ENCODE assay signal across 12 cellular contexts in the genomic region with DNA sequence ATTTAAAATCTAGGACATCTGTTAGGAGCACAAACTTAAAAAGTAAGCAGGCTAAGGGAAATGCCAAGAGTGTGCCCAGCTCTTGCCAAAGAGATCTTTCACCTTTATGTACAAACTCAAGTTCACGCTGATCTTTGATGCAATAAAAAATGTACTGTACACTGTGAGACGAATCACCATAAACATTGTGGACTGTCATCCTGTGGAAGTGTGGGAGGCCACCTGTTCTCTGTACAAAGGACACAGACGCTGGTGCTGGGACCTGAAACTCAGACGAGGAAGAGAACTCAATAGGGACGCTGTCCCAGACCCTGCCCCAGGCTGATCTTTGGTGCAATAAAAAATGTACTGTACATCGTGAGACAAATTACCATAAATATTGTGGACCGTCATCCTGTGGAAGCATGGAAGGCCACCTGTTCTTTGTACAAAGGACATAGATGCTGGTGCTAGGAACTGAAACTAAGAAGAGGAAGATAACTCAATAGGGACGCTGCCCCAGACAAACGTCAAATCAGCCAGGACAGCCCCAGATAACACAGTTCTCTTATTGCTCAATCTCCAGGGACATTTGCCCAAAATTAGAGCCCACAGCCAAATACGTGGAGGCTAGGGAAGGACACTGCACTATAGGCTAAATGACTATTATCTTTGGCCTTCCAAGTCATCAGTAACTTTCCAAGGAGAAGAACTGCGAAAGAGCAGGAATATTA.
DNase-seq lines count a peak whose midpoint lies in the region; ATAC-seq, FAIRE-seq and TF ChIP-seq lines count a peak whose summit lies in the region.
"Had no signal": no experiment of that assay in that cellular context is flagged by ENCODE, and none has a peak within 500 bp of the region (broad histone marks: within the 10 kb centered on the region; RNA-seq: fewer than 3 reads in every experiment).

No MANE protein-coding gene starts in this region.

- H3K27ac ChIP-seq in K562 (ENCODE audit: extremely low read depth, low read depth, low read length) (no peak overlapping the region), GM23248 (no peak overlapping the region)

- H3K4me3 ChIP-seq in LNCaP clone FGC (ENCODE audit: low read depth, low read length) (peak overlapping the region; percentile 3; the same call in 1 of the 2 replicates), K562 (no peak overlapping the region), mucosa of descending colon (no peak overlapping the region), GM23248 (no peak overlapping the region)

- H3K36me3 Mint-ChIP-seq in type B pancreatic cell, result no peaks in the 10 kb centered on the region
- H3K36me3 Mint-ChIP-seq: CD4-positive, CD25-positive, alpha-beta regulatory T cell had no signal

- H4K20me1 ChIP-seq in K562 (replicated peaks; ENCODE audit: control insufficient read depth, insufficient read depth, low read length) (no peaks in the 10 kb centered on the region), GM23248 (ENCODE audit: insufficient read depth) (no peaks in the 10 kb centered on the region)

- H3K4me2 ChIP-seq in K562 (ENCODE audit: insufficient read depth, low read length), result peak overlapping the region; percentile 50; the same call in 1 of the 2 replicates
- H3K4me2 ChIP-seq in GM23248 (ENCODE audit: unreplicated experiment), result no peak overlapping the region

- H3K4me1 Mint-ChIP-seq in type B pancreatic cell (ENCODE audit: unreplicated experiment), result no peaks in the 10 kb centered on the region

- H3K36me3 ChIP-seq in K562 (ENCODE audit: control insufficient read depth, insufficient read depth, low read length), result no peaks in the 10 kb centered on the region
- H3K36me3 ChIP-seq in mucosa of descending colon (ENCODE audit: low read depth), result no peaks in the 10 kb centered on the region
- no peaks in the 10 kb centered on the region for H3K36me3 ChIP-seq in GM23248 (ENCODE audit: low read depth)

- no TSS peak for BruUV-seq in K562 (replicated peaks; lab: Mats Ljungman, UMichigan)

- H3K9me3 ChIP-seq in K562 (replicated peaks; ENCODE audit: control insufficient read depth, insufficient read depth, low read depth, low read length), result no peaks in the 10 kb centered on the region
- H3K9me3 ChIP-seq in mucosa of descending colon, result no peaks in the 10 kb centered on the region
- no peaks in the 10 kb centered on the region for H3K9me3 ChIP-seq in GM23248 (ENCODE audit: low read depth)

- TF ChIP-seq CTCF in LNCaP clone FGC (IDR thresholded peaks at IDR 0.05; ENCODE audit: control insufficient read depth, extremely low read depth, insufficient read depth) (no peak), K562 (IDR thresholded peaks at IDR 0.05 in 2 of 3, conservative IDR thresholded peaks at IDR 0.05 in 1 of 3; ENCODE audit: insufficient read depth in 2 of 3, low read depth in 1 of 3, low read length in 3 of 3) (no peak), mucosa of descending colon (IDR thresholded peaks at IDR 0.05) (no peak), type B pancreatic cell (conservative IDR thresholded peaks at IDR 0.05) (no peak)

- H3K27me3 Mint-ChIP-seq in type B pancreatic cell, result peaks cover 14% of the 10 kb centered on the region
- H3K27me3 Mint-ChIP-seq: activated CD8-positive, alpha-beta T cell treated with anti-CD3 and anti-CD28 coated beads for 36 hours had no signal

- POLR2A ChIA-PET in K562 (lab: Yijun Ruan, JAX), result no interaction called here

- H3K4me3 Mint-ChIP-seq in type B pancreatic cell, result no peak overlapping the region
- H3K4me3 Mint-ChIP-seq: activated CD8-positive, alpha-beta T cell treated with anti-CD3 and anti-CD28 coated beads for 36 hours; activated naive CD8-positive, alpha-beta T cell treated with anti-CD3 and anti-CD28 coated beads, Interleukin-2, amount 50 U/mL, for 24 hours; CD4-positive, CD25-positive, alpha-beta regulatory T cell had no signal

- H3K9me1 ChIP-seq in K562 (ENCODE audit: control insufficient read depth, insufficient read depth, low read length), result no peaks in the 10 kb centered on the region

- H3K9me3 Mint-ChIP-seq in type B pancreatic cell, result no peaks in the 10 kb centered on the region
- H3K9me3 Mint-ChIP-seq: activated CD8-positive, alpha-beta T cell treated with anti-CD3 and anti-CD28 coated beads for 36 hours; activated naive CD8-positive, alpha-beta T cell treated with anti-CD3 and anti-CD28 coated beads, Interleukin-2, amount 50 U/mL, for 24 hours; CD4-positive, CD25-positive, alpha-beta regulatory T cell had no signal

- H3K79me2 ChIP-seq in K562 (ENCODE audit: control insufficient read depth, insufficient read depth, low read length) (no peaks in the 10 kb centered on the region), GM23248 (ENCODE audit: insufficient read depth) (no peaks in the 10 kb centered on the region)

- no peaks in the 10 kb centered on the region for H3K9me2 ChIP-seq in GM23248 (ENCODE audit: insufficient read depth)

- DNase-seq in CD1c-positive myeloid dendritic cell (ENCODE audit: extremely low spot score), result peak; percentile 76
- peak; percentile 87 for DNase-seq in LNCaP clone FGC (ENCODE audit: low read depth)
- no peak for DNase-seq in K562 (ENCODE audit: extremely low read depth in 1 of 4, low spot score in 3 of 4)
- DNase-seq in mucosa of descending colon, result peak; percentile 59 to 68 (median 65)
- no peak for DNase-seq in GM23248
- no peak for DNase-seq in type B pancreatic cell (ENCODE audit: extremely low spot score, unreplicated experiment)
- DNase-seq: activated CD8-positive, alpha-beta T cell treated with anti-CD3 and anti-CD28 coated beads for 36 hours; activated naive CD8-positive, alpha-beta T cell treated with anti-CD3 and anti-CD28 coated beads, Interleukin-2, amount 50 U/mL, for 24 hours; CD4-positive, CD25-positive, alpha-beta regulatory T cell had no signal

- H3K9ac ChIP-seq in K562 (ENCODE audit: insufficient read depth in 1 of 2, low read depth in 2 of 2, low read length in 2 of 2), result no peak overlapping the region
- H3K9ac ChIP-seq in GM23248, result no peak overlapping the region

- intact Hi-C loops in K562 (cut with micrococcal nuclease), result no loop called here
- intact Hi-C loops in mucosa of descending colon (cut with DNase I, micrococcal nuclease), result no loop called here

- TF ChIP-seq EP300 in K562 (IDR thresholded peaks at IDR 0.05; ENCODE audit: low read length), result no peak

- in situ Hi-C loops in K562 (cut with MboI) (no loop called here), GM23248 (cut with MboI) (no loop called here)

- ATAC-seq in K562 (no peak; the same call in 2 of the 3 replicates), mucosa of descending colon (peak; percentile 95), GM21515 (IDR thresholded peaks at IDR 0.05; ENCODE audit: unreplicated experiment) (no peak), HG03469 (IDR thresholded peaks at IDR 0.05; ENCODE audit: unreplicated experiment) (no peak)
- ATAC-seq: activated CD8-positive, alpha-beta T cell treated with anti-CD3 and anti-CD28 coated beads for 36 hours; activated naive CD8-positive, alpha-beta T cell treated with anti-CD3 and anti-CD28 coated beads, Interleukin-2, amount 50 U/mL, for 24 hours had no signal

- H3K27ac Mint-ChIP-seq in type B pancreatic cell, result no peak overlapping the region
- H3K27ac Mint-ChIP-seq: activated CD8-positive, alpha-beta T cell treated with anti-CD3 and anti-CD28 coated beads for 36 hours; activated naive CD8-positive, alpha-beta T cell treated with anti-CD3 and anti-CD28 coated beads, Interleukin-2, amount 50 U/mL, for 24 hours; CD4-positive, CD25-positive, alpha-beta regulatory T cell had no signal

- H3K4me1 ChIP-seq in K562 (replicated peaks in 1 of 2; ENCODE audit: control insufficient read depth in 2 of 2, insufficient read depth in 2 of 2, low read length in 2 of 2), result peaks cover 0 to 10% of the 10 kb centered on the region in 2 experiments; a peak in 4 of 5 replicates
- H3K4me1 ChIP-seq in mucosa of descending colon (ENCODE audit: low read depth), result peaks cover 15% of the 10 kb centered on the region
- no peaks in the 10 kb centered on the region for H3K4me1 ChIP-seq in GM23248 (ENCODE audit: insufficient read depth)

- H3F3A ChIP-seq in GM23248 (ENCODE audit: insufficient read depth), result no peaks in the 10 kb centered on the region

- TF ChIP-seq RAD21 in K562 (CRISPR knock-in tag; conservative IDR thresholded peaks at IDR 0.05 in 1 of 2, IDR thresholded peaks at IDR 0.05 in 1 of 2), result no peak

- TF ChIP-seq POLR2A in K562 (conservative IDR thresholded peaks at IDR 0.05), result no peak

- CTCF ChIA-PET in K562 (lab: Yijun Ruan, JAX; ENCODE audit: low intra/inter-chr PET ratio), result no interaction called here

- no peak for FAIRE-seq in K562 (lab: Jason Lieb, UNC)
- FAIRE-seq: endometrium had no signal

- H2AFZ ChIP-seq in K562 (ENCODE audit: low read depth, low read length) (peak overlapping the region; percentile 17; the same call in 1 of the 2 replicates), GM23248 (no peak overlapping the region)

- H3K27me3 ChIP-seq in K562 (ENCODE audit: control insufficient read depth in 2 of 2, insufficient read depth in 2 of 2, low read length in 2 of 2), result no peaks in the 10 kb centered on the region
- no peaks in the 10 kb centered on the region for H3K27me3 ChIP-seq in GM23248 (replicated peaks; ENCODE audit: insufficient read depth)

- WGBS in K562 (ENCODE audit: insufficient coverage, low coverage, missing lambda C conversion rate), result 1% methylated on average over 11 of the region's 11 CpGs
- 74 to 76% methylated on average over 11 of the region's 11 CpGs for WGBS in GM23248 (ENCODE audit: low coverage in 1 of 2, low lambda C conversion rate in 2 of 2, missing lambda C conversion rate in 2 of 2), 2 experiments

TF ChIP-seq in K562, 482 proteins besides CTCF, POLR2A, EP300 and RAD21:
- TF ChIP-seq, protein P1, sequence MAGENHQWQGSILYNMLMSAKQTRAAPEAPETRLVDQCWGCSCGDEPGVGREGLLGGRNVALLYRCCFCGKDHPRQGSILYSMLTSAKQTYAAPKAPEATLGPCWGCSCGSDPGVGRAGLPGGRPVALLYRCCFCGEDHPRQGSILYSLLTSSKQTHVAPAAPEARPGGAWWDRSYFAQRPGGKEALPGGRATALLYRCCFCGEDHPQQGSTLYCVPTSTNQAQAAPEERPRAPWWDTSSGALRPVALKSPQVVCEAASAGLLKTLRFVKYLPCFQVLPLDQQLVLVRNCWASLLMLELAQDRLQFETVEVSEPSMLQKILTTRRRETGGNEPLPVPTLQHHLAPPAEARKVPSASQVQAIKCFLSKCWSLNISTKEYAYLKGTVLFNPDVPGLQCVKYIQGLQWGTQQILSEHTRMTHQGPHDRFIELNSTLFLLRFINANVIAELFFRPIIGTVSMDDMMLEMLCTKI (IDR thresholded peaks at IDR 0.05; ENCODE audit: partially characterized antibody), result no peak
- no peak for TF ChIP-seq CEBPG (CRISPR knock-in tag; IDR thresholded peaks at IDR 0.05)
- TF ChIP-seq CEBPG (tag; conservative IDR thresholded peaks at IDR 0.05 in 1 of 2, IDR thresholded peaks at IDR 0.05 in 1 of 2), result peak; percentile 85 to 92
- peak; percentile 50; the same call in 1 of the 2 replicates for TF ChIP-seq CTBP1 (IDR thresholded peaks at IDR 0.05; ENCODE audit: borderline replicate concordance)
- TF ChIP-seq ZNF695 (CRISPR knock-in tag; IDR thresholded peaks at IDR 0.05), result no peak
- TF ChIP-seq CEBPB (tag; IDR thresholded peaks at IDR 0.05), result peak; percentile 94

Comparison
In these comparisons a context has a peak if more than half of its experiments do, and no peak if none do; other contexts are left out.
1. DNase-seq: peak in CD1c-positive myeloid dendritic cell (single experiment), LNCaP clone FGC (single experiment) and mucosa of descending colon (3 of 3); none in K562 (0 of 4), GM23248 (single experiment) and type B pancreatic cell (single experiment).